ENCODE assay signal across 30 cellular contexts in the genomic region with DNA sequence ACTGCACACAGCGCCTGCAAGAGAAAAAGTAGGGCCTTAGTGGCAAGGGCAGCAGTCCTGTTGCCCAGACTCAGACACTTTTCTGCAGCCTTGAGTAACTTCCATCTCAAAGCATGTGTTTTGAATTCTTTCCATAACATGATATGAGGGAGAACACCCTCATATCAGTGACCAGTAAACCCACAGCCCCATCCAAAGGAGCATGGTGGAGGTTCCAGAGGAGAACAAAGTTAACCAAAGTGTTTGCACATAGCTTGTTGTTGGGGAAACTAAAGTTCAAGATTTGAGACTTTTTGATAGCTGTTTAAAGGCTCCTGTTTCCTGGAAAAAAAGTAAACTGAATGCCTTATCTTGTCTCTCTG.
"Had no signal": no experiment of that assay in that cellular context is flagged by ENCODE, and none has a peak within 500 bp of the region (broad histone marks: within the 10 kb centered on the region; RNA-seq: fewer than 3 reads in every experiment).

No MANE protein-coding gene starts in this region.

- H3K27ac ChIP-seq: adrenal gland, VCaP had no signal

- H3K4me1 ChIP-seq: adrenal gland had no signal

- ATAC-seq: activated CD8-positive, alpha-beta T cell treated with anti-CD3 and anti-CD28 coated beads for 36 hours; activated naive CD4-positive, alpha-beta T cell treated with anti-CD3 and anti-CD28 coated beads, Interleukin-2, amount 50 U/mL, for 72 hours; activated T-cell treated with anti-CD3 and anti-CD28 coated beads, Interleukin-2, amount 50 U/mL, for 4 hours; activated T-cell treated with anti-CD3 and anti-CD28 coated beads, Interleukin-2, amount 50 U/mL, for 72 hours; activated T-helper 17 cell treated with anti-CD3 and anti-CD28 coated beads, Interleukin-2, amount 50 U/mL, for 72 hours had no signal

- H3K9me3 ChIP-seq: adrenal gland had no signal

- DNase-seq: activated B cell treated with CpG ODN at 0.5 μM for 24 hours; activated CD4-positive, alpha-beta memory T cell treated with anti-CD3 and anti-CD28 coated beads for 36 hours; activated CD4-positive, alpha-beta T cell treated with anti-CD3 and anti-CD28 coated beads for 4 hours; activated CD4-positive, alpha-beta T cell treated with anti-CD3 and anti-CD28 coated beads, Interleukin-2, amount 10 ng/mL, durations not matched to agents 24 days and 14 days; activated CD4-positive, alpha-beta T cell treated with anti-CD3 and anti-CD28 coated beads, Interleukin-2, amount 50 U/mL, for 1 hour; activated CD4-positive, alpha-beta T cell treated with anti-CD3 and anti-CD28 coated beads, Interleukin-2, amount 50 U/mL, for 4 hours; activated CD4-positive, CD25-positive, alpha-beta regulatory T cell treated with anti-CD3 and anti-CD28 coated beads, Interleukin-2, amount 50 U/mL, for 72 hours; activated CD8-positive, alpha-beta memory T cell treated with anti-CD3 and anti-CD28 coated beads, Interleukin-2, amount 50 U/mL, for 4 hours; activated CD8-positive, alpha-beta T cell treated with anti-CD3 and anti-CD28 coated beads for 36 hours; activated effector memory CD4-positive, alpha-beta T cell treated with anti-CD3 and anti-CD28 coated beads, Interleukin-2, amount 50 U/mL, for 16 hours; activated gamma-delta T cell treated with Interleukin-2 at 50 U/mL for 16 hours; activated naive CD4-positive, alpha-beta T cell; activated naive CD4-positive, alpha-beta T cell treated with anti-CD3 and anti-CD28 coated beads for 36 hours; activated naive CD4-positive, alpha-beta T cell treated with anti-CD3 and anti-CD28 coated beads, Interleukin-2, amount 50 U/mL, for 16 hours; activated naive CD8-positive, alpha-beta T cell treated with anti-CD3 and anti-CD28 coated beads for 36 hours; activated T-cell treated with anti-CD3 and anti-CD28 coated beads for 4 hours; activated T-cell treated with anti-CD3 and anti-CD28 coated beads, Interleukin-2, amount 50 U/mL, for 1 hour; activated T-cell treated with anti-CD3 and anti-CD28 coated beads, Interleukin-2, amount 50 U/mL, for 4 hours; activated T-cell treated with anti-CD3 and anti-CD28 coated beads, Interleukin-2, amount 50 U/mL, for 72 hours; adrenal gland; amniotic stem cell; central memory CD4-positive, alpha-beta T cell; T-helper 1 cell; T-helper 2 cell; T-helper 9 cell had no signal

- H3K27me3 ChIP-seq: adrenal gland had no signal

- H3K4me3 ChIP-seq: adrenal gland had no signal

- FAIRE-seq: astrocyte, TTC549 had no signal

- H3K36me3 ChIP-seq: adrenal gland had no signal
